24 cellular contexts compared by ENCODE assay signal in genomic region chr7:40544277-40544723, GRCh38.
DNase-seq lines count a peak whose midpoint lies in the region; ATAC-seq and TF ChIP-seq lines count a peak whose summit lies in the region.
"Had no signal": no experiment of that assay in that cellular context is flagged by ENCODE, and none has a peak within 500 bp of the region (broad histone marks: within the 10 kb centered on the region; RNA-seq: fewer than 3 reads in every experiment).

No MANE protein-coding gene starts in this region.

- no peak overlapping the region for H3K4me3 ChIP-seq in fibroblast of the aortic adventitia (ENCODE audit: low read depth, low read length)
- no peak overlapping the region for H3K4me3 ChIP-seq in lung
- no peak overlapping the region for H3K4me3 ChIP-seq in upper lobe of right lung
- H3K4me3 ChIP-seq: vagina had no signal

- WGBS in lung, 2 donors, result 59 to 65% methylated on average over 6 of the region's 6 CpGs

- peak; percentile 21 for ATAC-seq in lung (ENCODE audit: insufficient read depth, low FRiP score)
- ATAC-seq in upper lobe of right lung, result peak; percentile 55
- no peak for ATAC-seq in GM19467 (IDR thresholded peaks at IDR 0.05; ENCODE audit: unreplicated experiment)
- ATAC-seq in GM19324 (IDR thresholded peaks at IDR 0.05; ENCODE audit: low FRiP score, unreplicated experiment), result no peak
- ATAC-seq: activated T-helper 17 cell treated with anti-CD3 and anti-CD28 coated beads, Interleukin-2, amount 50 U/mL, for 72 hours; effector memory CD8-positive, alpha-beta T cell; PC-3; stimulated activated naive B cell treated with anti-CD40 and anti-IgM and Interleukin-4, amounts not matched to agents 10 μg/mL and 1 μg/mL and 100 μg/mL, for 72 hours had no signal

- H3K9me3 ChIP-seq in lung (ENCODE audit: control insufficient read depth in 2 of 2, insufficient read depth in 1 of 2, low read length in 1 of 2) (no peaks in the 10 kb centered on the region), upper lobe of right lung (no peaks in the 10 kb centered on the region)
- H3K9me3 ChIP-seq: vagina had no signal

- TF ChIP-seq CTCF in fibroblast of the aortic adventitia (IDR thresholded peaks at IDR 0.05; ENCODE audit: insufficient read depth, low read length) (no peak), lung (IDR thresholded peaks at IDR 0.05; ENCODE audit: control extremely low read depth, extremely low read depth) (no peak), upper lobe of right lung (IDR thresholded peaks at IDR 0.05) (no peak)

- H3K36me3 ChIP-seq in lung (ENCODE audit: control insufficient read depth in 2 of 2, insufficient read depth in 2 of 2, low read length in 2 of 2) (no peaks in the 10 kb centered on the region), upper lobe of right lung (no peaks in the 10 kb centered on the region)
- H3K36me3 ChIP-seq: vagina had no signal

- H3K27ac ChIP-seq in lung (ENCODE audit: low read depth in 1 of 2, low read length in 1 of 2) (no peak overlapping the region), upper lobe of right lung (no peak overlapping the region)
- H3K27ac ChIP-seq: vagina had no signal

- intact Hi-C loops in upper lobe of right lung (cut with DNase I), result no loop called here

- H3K4me1 ChIP-seq in lung (ENCODE audit: control insufficient read depth in 2 of 2, insufficient read depth in 2 of 2, low read length in 2 of 2) (no peaks in the 10 kb centered on the region), upper lobe of right lung (peaks cover 6% of the 10 kb centered on the region)

- no peaks in the 10 kb centered on the region for H3K27me3 ChIP-seq in lung (ENCODE audit: control insufficient read depth, insufficient read depth)
- no peaks in the 10 kb centered on the region for H3K27me3 ChIP-seq in upper lobe of right lung
- H3K27me3 ChIP-seq: vagina had no signal

- DNase-seq in NOMO-1 treated with dmso at 0.1 percent for 144 hours (lab: John Stamatoyannopoulos, UW; ENCODE audit: unreplicated experiment), result peak; percentile 17
- DNase-seq in fibroblast of the aortic adventitia (ENCODE audit: low read depth), result peak; percentile 30
- no peak for DNase-seq in lung (ENCODE audit: low spot score)
- no peak for DNase-seq in upper lobe of right lung
- DNase-seq in COR-L47 (lab: John Stamatoyannopoulos, UW), result no peak
- DNase-seq: activated B cell treated with CpG ODN at 0.5 μM for 24 hours; activated CD4-positive, alpha-beta T cell treated with anti-CD3 and anti-CD28 coated beads, Interleukin-2, amount 50 U/mL, for 4 hours; activated CD8-positive, alpha-beta memory T cell treated with anti-CD3 and anti-CD28 coated beads, Interleukin-2, amount 50 U/mL, for 48 hours; activated naive CD8-positive, alpha-beta T cell treated with anti-CD3 and anti-CD28 coated beads for 36 hours; CD4-positive, CD25-positive, alpha-beta regulatory T cell; effector memory CD8-positive, alpha-beta T cell; mesendoderm; naive B cell; NCI-H1092 treated with DMSO at 0.1 percent for 48 hours; NCI-H2029; occipital lobe; PC-3; SHP77; stimulated activated CD4-positive, alpha-beta T cell treated with anti-CD3 and anti-CD28 coated beads, Interleukin-4, amount 100 ng/mL, for 24 hours; stimulated activated naive B cell treated with anti-CD40 and anti-IgM and Interleukin-4, amounts not matched to agents 10 μg/mL and 1 μg/mL and 100 μg/mL, for 72 hours had no signal

Comparison
In these comparisons a context has a peak if more than half of its experiments do, and no peak if none do; other contexts are left out.
1. DNase-seq: peak in NOMO-1 treated with dmso at 0.1 percent for 144 hours (single experiment) and fibroblast of the aortic adventitia (single experiment); none in lung (single experiment), upper lobe of right lung (single experiment) and COR-L47 (single experiment).
2. ATAC-seq: peak in lung (single experiment) and upper lobe of right lung (single experiment); none in GM19467 (single experiment) and GM19324 (single experiment).